ENCODE assay signal across 8 cellular contexts in the genomic region with DNA sequence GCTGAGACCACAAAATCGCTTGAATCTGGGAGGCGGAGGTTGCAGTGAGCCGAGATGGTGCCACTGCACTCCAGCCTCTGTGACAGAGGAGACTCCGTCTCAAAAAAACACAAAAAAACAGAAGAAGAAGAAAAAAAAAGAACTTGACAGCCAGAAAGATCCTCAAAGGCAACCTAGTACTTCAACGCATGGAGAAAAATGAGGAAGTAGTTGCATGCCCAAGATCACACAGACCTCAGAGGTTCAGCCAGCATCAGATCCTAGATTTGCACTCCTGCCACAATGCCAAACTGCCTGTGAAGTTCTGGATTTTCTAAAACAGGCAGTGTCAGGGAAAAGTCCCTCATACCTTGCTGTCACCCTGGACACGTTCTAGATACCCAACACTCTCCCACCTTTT. TPM values are rescaled to one million over a fixed set of nuclear protein-coding genes. Genes with fewer than 3 reads are reported as not detected.
DNase-seq lines count a peak whose midpoint lies in the region; ATAC-seq and TF ChIP-seq lines count a peak whose summit lies in the region.

No MANE protein-coding gene starts in this region.

- in situ Hi-C loops in KBM-7 (cut with MboI; ENCODE audit: low pct_unique_long_range_greater_than_20kb, low sequenced_read_pairs): no loop called here
- in situ Hi-C loops in brain microvascular endothelial cell (cut with HindIII; ENCODE audit: low pct_ligation_motif_present, low sequenced_read_pairs): loop anchor here (10.0 kb wide), 1 partner anchor 143 kb away; no protein-coding TSS in a partner anchor

- no peaks in the 10 kb centered on the region for H3K9me3 ChIP-seq in CD4-positive, alpha-beta T cell (ENCODE audit: control insufficient read depth, low read length)
- H3K9me3 ChIP-seq in psoas muscle: no peaks in the 10 kb centered on the region

- H3K27me3 ChIP-seq in CD4-positive, alpha-beta T cell (ENCODE audit: control insufficient read depth, insufficient read depth, low read length): no peaks in the 10 kb centered on the region
- H3K27me3 ChIP-seq in psoas muscle (ENCODE audit: insufficient read depth in 3 of 3, low read length in 2 of 3): no peaks in the 10 kb centered on the region
- no peaks in the 10 kb centered on the region for H3K27me3 ChIP-seq in brain microvascular endothelial cell (replicated peaks)

- POLR2A ChIA-PET in CD4-positive, alpha-beta T cell (lab: Charles Lee): interaction anchor here (2.8 kb wide), 1 partner anchor 65 kb away, joined by 8 read pairs; a partner anchor contains a TSS
- POLR2A ChIA-PET in WTC11 (lab: Charles Lee): no interaction called here

- peak overlapping the region; percentile 100 for H3K4me3 Mint-ChIP-seq in CD4-positive, alpha-beta T cell
- H3K4me3 Mint-ChIP-seq in WTC11: peak overlapping the region; percentile 89

- peaks cover 36% of the 10 kb centered on the region for H3K4me1 ChIP-seq in psoas muscle

- intact Hi-C loops in CD4-positive, alpha-beta T cell (cut with DNase I, micrococcal nuclease): loop anchor here (2.0 to 10.0 kb wide), 4 partner anchors 283 to 680 kb away; a partner anchor contains a TSS
- intact Hi-C loops in psoas muscle (cut with DNase I): loop anchor here (5.0 to 10.0 kb wide), 5 partner anchors 113 to 353 kb away; a partner anchor contains a TSS

- peak overlapping the region; percentile 91 for H3K27ac Mint-ChIP-seq in CD4-positive, alpha-beta T cell
- H3K27ac Mint-ChIP-seq in WTC11: no peak overlapping the region

- no peak for DNase-seq in CD4-positive, alpha-beta T cell
- DNase-seq in KBM-7 (peak; percentile 85), WTC11 (ENCODE audit: low spot score) (no peak), mesenteric fat pad (ENCODE audit: low spot score) (peak; percentile 3), psoas muscle (no peak), brain microvascular endothelial cell (no peak), NCI-H2171 (lab: John Stamatoyannopoulos, UW) (no peak)

- H3K4me3 ChIP-seq in psoas muscle (no peak overlapping the region), brain microvascular endothelial cell (ENCODE audit: low read depth, low read length) (no peak overlapping the region)

- no peak for ATAC-seq in CD4-positive, alpha-beta T cell (ENCODE audit: poor library complexity)
- no peak for ATAC-seq in WTC11
- ATAC-seq in HG02870 (IDR thresholded peaks at IDR 0.05; ENCODE audit: unreplicated experiment): no peak
- no peak for ATAC-seq in psoas muscle

- CTCF ChIA-PET in CD4-positive, alpha-beta T cell (lab: Charles Lee): no interaction called here
- CTCF ChIA-PET in WTC11 (lab: Charles Lee): interaction anchor here (1.0 kb wide), 1 partner anchor 147 kb away, joined by 4 read pairs; no protein-coding TSS in a partner anchor

- 73 to 90% (median 82%) methylated on average over 6 of the region's 6 CpGs for WGBS in psoas muscle, 3 donors

- H3K9me3 Mint-ChIP-seq in CD4-positive, alpha-beta T cell: no peaks in the 10 kb centered on the region
- no peaks in the 10 kb centered on the region for H3K9me3 Mint-ChIP-seq in WTC11

- peaks cover 11% of the 10 kb centered on the region for H3K36me3 Mint-ChIP-seq in CD4-positive, alpha-beta T cell (ENCODE audit: low read depth)
- no peaks in the 10 kb centered on the region for H3K36me3 Mint-ChIP-seq in WTC11

- no peaks in the 10 kb centered on the region for H3K36me3 ChIP-seq in psoas muscle (ENCODE audit: insufficient read depth in 1 of 2, low read depth in 1 of 2)
- no peaks in the 10 kb centered on the region for H3K36me3 ChIP-seq in brain microvascular endothelial cell (replicated peaks)

- no peak for TF ChIP-seq CTCF in CD4-positive, alpha-beta T cell (IDR thresholded peaks at IDR 0.05)
- TF ChIP-seq CTCF in WTC11 (IDR thresholded peaks at IDR 0.05) (no peak), psoas muscle (IDR thresholded peaks at IDR 0.05) (no peak), brain microvascular endothelial cell (IDR thresholded peaks at IDR 0.05; ENCODE audit: low read depth, low read length, missing control alignments) (no peak)

- no peak overlapping the region for H3K27ac ChIP-seq in CD4-positive, alpha-beta T cell (ENCODE audit: low read depth, low read length)
- H3K27ac ChIP-seq in psoas muscle: no peak overlapping the region
- no peak overlapping the region for H3K27ac ChIP-seq in brain microvascular endothelial cell

- H3K27me3 Mint-ChIP-seq in CD4-positive, alpha-beta T cell: no peaks in the 10 kb centered on the region
- H3K27me3 Mint-ChIP-seq in WTC11 (ENCODE audit: low read depth): no peaks in the 10 kb centered on the region; the same call in 1 of the 2 replicates

- peaks cover 62% of the 10 kb centered on the region for H3K4me1 Mint-ChIP-seq in CD4-positive, alpha-beta T cell (ENCODE audit: low read depth)
- peaks cover 26% of the 10 kb centered on the region for H3K4me1 Mint-ChIP-seq in WTC11

TF ChIP-seq in WTC11, 78 proteins besides CTCF, POLR2A, EP300 and RAD21:
- TF ChIP-seq ETV6 (CRISPR knock-in tag; IDR thresholded peaks at IDR 0.05): no peak
- no peak for TF ChIP-seq CREB1 (CRISPR knock-in tag; IDR thresholded peaks at IDR 0.05)
- no peak for TF ChIP-seq GTF2I (CRISPR knock-in tag; conservative IDR thresholded peaks at IDR 0.05)
- TF ChIP-seq NR1H2 (CRISPR knock-in tag; IDR thresholded peaks at IDR 0.05): no peak
- no peak for TF ChIP-seq FOXJ3 (CRISPR knock-in tag; IDR thresholded peaks at IDR 0.05; ENCODE audit: borderline replicate concordance)
- TF ChIP-seq, protein P1, sequence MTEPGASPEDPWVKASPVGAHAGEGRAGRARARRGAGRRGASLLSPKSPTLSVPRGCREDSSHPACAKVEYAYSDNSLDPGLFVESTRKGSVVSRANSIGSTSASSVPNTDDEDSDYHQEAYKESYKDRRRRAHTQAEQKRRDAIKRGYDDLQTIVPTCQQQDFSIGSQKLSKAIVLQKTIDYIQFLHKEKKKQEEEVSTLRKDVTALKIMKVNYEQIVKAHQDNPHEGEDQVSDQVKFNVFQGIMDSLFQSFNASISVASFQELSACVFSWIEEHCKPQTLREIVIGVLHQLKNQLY (CRISPR knock-in tag; IDR thresholded peaks at IDR 0.05): no peak
- no peak for TF ChIP-seq ZNF317 (CRISPR knock-in tag; IDR thresholded peaks at IDR 0.05; ENCODE audit: borderline replicate concordance, low read depth)
- TF ChIP-seq, protein P2, sequence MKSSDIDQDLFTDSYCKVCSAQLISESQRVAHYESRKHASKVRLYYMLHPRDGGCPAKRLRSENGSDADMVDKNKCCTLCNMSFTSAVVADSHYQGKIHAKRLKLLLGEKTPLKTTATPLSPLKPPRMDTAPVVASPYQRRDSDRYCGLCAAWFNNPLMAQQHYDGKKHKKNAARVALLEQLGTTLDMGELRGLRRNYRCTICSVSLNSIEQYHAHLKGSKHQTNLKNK (CRISPR knock-in tag; IDR thresholded peaks at IDR 0.05): no peak
TF ChIP-seq in WTC11: peak in this region for 0.

RNA-seq across cellular contexts. Expression of a gene that starts 1.5 kb away (rescaled TPM):
- total RNA-seq in CD4-positive, alpha-beta T cell: 10 to 100 TPM; 20.8 to 21.9 TPM
- total RNA-seq in WTC11 (2021) (32.2 to 36.8 TPM (median 33.5 TPM) in 3 replicates), mesenteric fat pad (20.8 TPM), psoas muscle (10 to 100 TPM; 23.9 to 39.7 (median 30.4) TPM)
- 10 to 100 TPM; 16.5 to 34.9 (median 23.0) TPM for polyA plus RNA-seq in psoas muscle

RNA-seq across cellular contexts. Expression of a gene that starts 1.7 kb away (rescaled TPM):
- 1 to 10 TPM; 3.4 to 3.7 TPM for total RNA-seq in CD4-positive, alpha-beta T cell
- total RNA-seq in WTC11 (2021) (15.4 to 16.0 TPM (median 15.7 TPM) in 3 replicates), mesenteric fat pad (17.4 TPM), psoas muscle (10 to 100 TPM; 22.4 to 39.6 (median 38.5) TPM)
- polyA plus RNA-seq in psoas muscle: 10 to 100 TPM; 10.8 to 55.2 (median 20.0) TPM

RNA-seq across cellular contexts. Expression of a gene that starts 50.3 kb away (rescaled TPM):
- 10 to 100 TPM; 38.9 to 40.6 TPM for total RNA-seq in CD4-positive, alpha-beta T cell
- total RNA-seq in WTC11 (2021) (40.8 to 43.1 TPM (median 41.4 TPM) in 3 replicates), mesenteric fat pad (36.3 TPM), psoas muscle (10 to 100 TPM; 23.7 to 33.5 (median 27.9) TPM)
- 10 to 100 TPM; 23.9 to 33.2 (median 30.6) TPM for polyA plus RNA-seq in psoas muscle

Comparison
In these comparisons a context has a peak if more than half of its experiments do, and no peak if none do; other contexts are left out.
1. DNase-seq: peak in KBM-7 (single experiment) and mesenteric fat pad (single experiment); none in CD4-positive, alpha-beta T cell (0 of 10), WTC11 (single experiment), psoas muscle (0 of 2), brain microvascular endothelial cell (single experiment) and NCI-H2171 (single experiment).